9 cellular contexts compared by ENCODE assay signal in genomic region chr11:111944139-111944538, GRCh38. TPM values are rescaled to one million over a fixed set of nuclear protein-coding genes. Genes with fewer than 3 reads are reported as not detected.
DNase-seq lines count a peak whose midpoint lies in the region; ATAC-seq and TF ChIP-seq lines count a peak whose summit lies in the region.
"Had no signal": no experiment of that assay in that cellular context is flagged by ENCODE, and none has a peak within 500 bp of the region (broad histone marks: within the 10 kb centered on the region; RNA-seq: fewer than 3 reads in every experiment).

No MANE protein-coding gene starts in this region.

- dilution Hi-C loops in IMR-90 (cut with HindIII; ENCODE audit: low sequenced_read_pairs, unreplicated experiment), result no loop called here

- no peak; the same call in 1 of the 2 replicates for TF ChIP-seq RAD21 in IMR-90 (IDR thresholded peaks at IDR 0.05; ENCODE audit: low read length)

- H3K14ac ChIP-seq in IMR-90 (replicated peaks; ENCODE audit: low read depth, low read length), result peak overlapping the region; percentile 65

- H4K20me1 ChIP-seq in IMR-90 (ENCODE audit: insufficient read depth, low read length), result no peaks in the 10 kb centered on the region

- H3K4me2 ChIP-seq in IMR-90 (ENCODE audit: low read depth, low read length), result peak overlapping the region; percentile 53; the same call in 1 of the 2 replicates

- peak overlapping the region; percentile 39; the same call in 1 of the 2 replicates for H4K5ac ChIP-seq in IMR-90 (ENCODE audit: low read depth, low read length)

- H3K36me3 ChIP-seq in IMR-90 (ENCODE audit: control insufficient read depth, insufficient read depth, low read length), result no peaks in the 10 kb centered on the region

- peak overlapping the region in 1 of 2 experiments; percentile 84; a peak in 3 of 4 replicates for H4K8ac ChIP-seq in IMR-90 (ENCODE audit: low read depth in 2 of 2, low read length in 2 of 2)

- WGBS in IMR-90 (ENCODE audit: extremely low coverage in 2 of 2, insufficient read length in 1 of 2), 2 experiments, result no CpG with 5 or more reads among the region's 3 CpGs

- H3K9ac ChIP-seq in IMR-90 (ENCODE audit: low read depth, low read length), result 0 out of 2 replicates have a peak overlapping the region, but pooled peaks have one; percentile 29

- H3K23ac ChIP-seq in IMR-90 (ENCODE audit: low read depth, low read length), result peak overlapping the region; percentile 75; the same call in 1 of the 2 replicates

- peak overlapping the region; percentile 83 for H2BK20ac ChIP-seq in IMR-90 (ENCODE audit: low read depth, low read length)

- no peak overlapping the region for H2AFZ ChIP-seq in IMR-90 (replicated peaks; ENCODE audit: low read length, poor library complexity)

- no peak; the same call in 1 of the 2 replicates for TF ChIP-seq POLR2A in IMR-90 (IDR thresholded peaks at IDR 0.05; ENCODE audit: low read depth, low read length)

- peaks cover 14% of the 10 kb centered on the region for H3K4me1 Mint-ChIP-seq in activated CD8-positive, alpha-beta T cell treated with anti-CD3 and anti-CD28 coated beads, Interleukin-2, amount 10 ng/mL, durations not matched to agents 7 days and 5 days (ENCODE audit: low read depth)
- peaks cover 46% of the 10 kb centered on the region for H3K4me1 Mint-ChIP-seq in stimulated activated effector memory CD8-positive, alpha-beta T cell treated with anti-CD3 and anti-CD28 coated beads, Interleukin-12 subunit alpha, Interleukin-12 subunit beta, amount 100 ng/mL, for 72 hours

- in situ Hi-C loops in IMR-90 (cut with MboI; ENCODE audit: low sequenced_read_pairs), result no loop called here

- BruUV-seq in IMR-90 (replicated peaks; lab: Mats Ljungman, UMichigan), result no TSS peak

- H3K18ac ChIP-seq in IMR-90 (ENCODE audit: low read depth, low read length), result peak overlapping the region; percentile 62; the same call in 1 of the 2 replicates

- DNase-seq in IMR-90, result peak; percentile 87
- DNase-seq in activated CD8-positive, alpha-beta T cell treated with anti-CD3 and anti-CD28 coated beads, Interleukin-2, amount 10 ng/mL, durations not matched to agents 7 days and 5 days, result no peak
- peak; percentile 78 for DNase-seq in fibroblast of the conjunctiva (ENCODE audit: low read depth)
- DNase-seq in stimulated activated effector memory CD8-positive, alpha-beta T cell treated with anti-CD3 and anti-CD28 coated beads, Interleukin-12 subunit alpha, Interleukin-12 subunit beta, amount 100 ng/mL, for 72 hours (ENCODE audit: low spot score in 2 of 2), result no peak
- DNase-seq in SKM-1 treated with dmso at 0.1 percent for 144 hours (lab: John Stamatoyannopoulos, UW; ENCODE audit: unreplicated experiment), result no peak
- no peak for DNase-seq in ureter (ENCODE audit: low spot score)
- DNase-seq: activated naive CD8-positive, alpha-beta T cell treated with anti-CD3 and anti-CD28 coated beads, Interleukin-2, amount 10 ng/mL, durations not matched to agents 7 days and 5 days; natural killer cell had no signal

- H2AK5ac ChIP-seq in IMR-90 (ENCODE audit: low read depth, low read length), result no peak overlapping the region

- H3K9me3 Mint-ChIP-seq in activated CD8-positive, alpha-beta T cell treated with anti-CD3 and anti-CD28 coated beads, Interleukin-2, amount 10 ng/mL, durations not matched to agents 7 days and 5 days (ENCODE audit: insufficient read depth), result no peaks in the 10 kb centered on the region
- no peaks in the 10 kb centered on the region for H3K9me3 Mint-ChIP-seq in stimulated activated effector memory CD8-positive, alpha-beta T cell treated with anti-CD3 and anti-CD28 coated beads, Interleukin-12 subunit alpha, Interleukin-12 subunit beta, amount 100 ng/mL, for 72 hours
- H3K9me3 Mint-ChIP-seq: activated naive CD8-positive, alpha-beta T cell treated with anti-CD3 and anti-CD28 coated beads, Interleukin-2, amount 10 ng/mL, durations not matched to agents 7 days and 5 days; natural killer cell had no signal

- no peaks in the 10 kb centered on the region for H3K27me3 Mint-ChIP-seq in activated CD8-positive, alpha-beta T cell treated with anti-CD3 and anti-CD28 coated beads, Interleukin-2, amount 10 ng/mL, durations not matched to agents 7 days and 5 days (ENCODE audit: low read depth)

- no peaks in the 10 kb centered on the region for H3K9me3 ChIP-seq in IMR-90 (ENCODE audit: control insufficient read depth, insufficient read depth, low read length)

- H3K4me1 ChIP-seq in IMR-90 (ENCODE audit: control insufficient read depth, insufficient read depth, low read length), result peaks cover 12% of the 10 kb centered on the region

- H3K27me3 ChIP-seq in IMR-90 (ENCODE audit: control insufficient read depth, insufficient read depth, low read length), result no peaks in the 10 kb centered on the region

- H3K9me1 ChIP-seq in IMR-90 (ENCODE audit: insufficient read depth, low read length), result peaks cover 19% of the 10 kb centered on the region

- peak overlapping the region; percentile 79; the same call in 1 of the 2 replicates for H3K4ac ChIP-seq in IMR-90 (ENCODE audit: low read depth, low read length)

- peak overlapping the region; percentile 97 for H2BK5ac ChIP-seq in IMR-90 (ENCODE audit: low read depth, low read length, poor library complexity, severe bottlenecking)

- H4K91ac ChIP-seq in IMR-90 (ENCODE audit: insufficient read depth, low read depth, low read length), result peak overlapping the region; percentile 16; the same call in 1 of the 2 replicates

- intact Hi-C loops in IMR-90 (cut with micrococcal nuclease), result no loop called here

- H3K27ac Mint-ChIP-seq in activated CD8-positive, alpha-beta T cell treated with anti-CD3 and anti-CD28 coated beads, Interleukin-2, amount 10 ng/mL, durations not matched to agents 7 days and 5 days, result peak overlapping the region; percentile 22
- peak overlapping the region; percentile 99 for H3K27ac Mint-ChIP-seq in stimulated activated effector memory CD8-positive, alpha-beta T cell treated with anti-CD3 and anti-CD28 coated beads, Interleukin-12 subunit alpha, Interleukin-12 subunit beta, amount 100 ng/mL, for 72 hours
- H3K27ac Mint-ChIP-seq: activated naive CD8-positive, alpha-beta T cell treated with anti-CD3 and anti-CD28 coated beads, Interleukin-2, amount 10 ng/mL, durations not matched to agents 7 days and 5 days; natural killer cell had no signal

- POLR2A ChIA-PET in IMR-90 (lab: Charles Lee; ENCODE audit: unreplicated experiment), result no interaction called here
- POLR2A ChIA-PET in activated CD8-positive, alpha-beta T cell treated with anti-CD3 and anti-CD28 coated beads, Interleukin-2, amount 10 ng/mL, durations not matched to agents 7 days and 5 days (lab: Charles Lee), result interaction anchor here (0.9 to 1.2 kb wide), 2 partner anchors 18 to 73 kb away, joined by 4 to 5 read pairs; partner anchors contain the start of gene ALG9

- no peak overlapping the region for H3K4me3 ChIP-seq in IMR-90 (ENCODE audit: insufficient read depth, low read depth, low read length)

- H2AK9ac ChIP-seq in IMR-90 (replicated peaks; ENCODE audit: low read depth, low read length, poor library complexity), result no peak overlapping the region

- CTCF ChIA-PET in IMR-90 (lab: Yijun Ruan, JAX), result interaction anchor here (0.6 to 2.2 kb wide), 3 partner anchors 9 to 12 kb away, joined by 3 to 6 read pairs (median 4); no protein-coding TSS in a partner anchor
- CTCF ChIA-PET in activated CD8-positive, alpha-beta T cell treated with anti-CD3 and anti-CD28 coated beads, Interleukin-2, amount 10 ng/mL, durations not matched to agents 7 days and 5 days (lab: Charles Lee), result interaction anchor here (1.3 to 2.3 kb wide), 3 partner anchors 10 to 37 kb away, joined by 3 to 12 read pairs (median 10); no protein-coding TSS in a partner anchor

- ATAC-seq in IMR-90 (ENCODE audit: low read depth) (peak; percentile 81), HG03571 (IDR thresholded peaks at IDR 0.05; ENCODE audit: unreplicated experiment) (no peak)
- ATAC-seq in activated CD8-positive, alpha-beta T cell treated with anti-CD3 and anti-CD28 coated beads, Interleukin-2, amount 10 ng/mL, durations not matched to agents 7 days and 5 days, result no peak
- ATAC-seq in stimulated activated effector memory CD8-positive, alpha-beta T cell treated with anti-CD3 and anti-CD28 coated beads, Interleukin-12 subunit alpha, Interleukin-12 subunit beta, amount 100 ng/mL, for 72 hours, result no peak
- ATAC-seq: natural killer cell had no signal

- H3K4me3 Mint-ChIP-seq in activated CD8-positive, alpha-beta T cell treated with anti-CD3 and anti-CD28 coated beads, Interleukin-2, amount 10 ng/mL, durations not matched to agents 7 days and 5 days, result no peak overlapping the region
- H3K4me3 Mint-ChIP-seq in stimulated activated effector memory CD8-positive, alpha-beta T cell treated with anti-CD3 and anti-CD28 coated beads, Interleukin-12 subunit alpha, Interleukin-12 subunit beta, amount 100 ng/mL, for 72 hours, result peak overlapping the region; percentile 63
- H3K4me3 Mint-ChIP-seq: activated naive CD8-positive, alpha-beta T cell treated with anti-CD3 and anti-CD28 coated beads, Interleukin-2, amount 10 ng/mL, durations not matched to agents 7 days and 5 days; natural killer cell had no signal

- H2BK120ac ChIP-seq in IMR-90 (ENCODE audit: low read depth, low read length), result peak overlapping the region; percentile 90

- H3K36me3 Mint-ChIP-seq in activated CD8-positive, alpha-beta T cell treated with anti-CD3 and anti-CD28 coated beads, Interleukin-2, amount 10 ng/mL, durations not matched to agents 7 days and 5 days (ENCODE audit: low read depth), result no peaks in the 10 kb centered on the region
- H3K36me3 Mint-ChIP-seq in stimulated activated effector memory CD8-positive, alpha-beta T cell treated with anti-CD3 and anti-CD28 coated beads, Interleukin-12 subunit alpha, Interleukin-12 subunit beta, amount 100 ng/mL, for 72 hours, result peaks cover 38% of the 10 kb centered on the region
- H3K36me3 Mint-ChIP-seq: activated naive CD8-positive, alpha-beta T cell treated with anti-CD3 and anti-CD28 coated beads, Interleukin-2, amount 10 ng/mL, durations not matched to agents 7 days and 5 days; natural killer cell had no signal

- peak overlapping the region; percentile 50 for H3K27ac ChIP-seq in IMR-90 (ENCODE audit: insufficient read depth, low read length)

- TF ChIP-seq CTCF in IMR-90 (conservative IDR thresholded peaks at IDR 0.05; ENCODE audit: low read depth, low read length), result no peak

- peak overlapping the region; percentile 59; the same call in 1 of the 3 replicates for H2BK15ac ChIP-seq in IMR-90 (ENCODE audit: low read depth, low read length)

- H3K79me1 ChIP-seq in IMR-90 (ENCODE audit: low read depth in 1 of 2, low read length in 2 of 2), result peaks cover 7 to 36% of the 10 kb centered on the region in 2 experiments

- peak overlapping the region; percentile 32; the same call in 1 of the 2 replicates for H3K56ac ChIP-seq in IMR-90 (ENCODE audit: extremely low read depth, insufficient read depth, low read length)

RNA-seq across cellular contexts. Expression of gene DIXDC1, which starts 7.0 kb away (rescaled TPM):
- 10.4 and 11.1 TPM in 2 replicates for total RNA-seq in IMR-90 (2012; rRNA removed)
- polyA plus RNA-seq in IMR-90 (2012; rRNA removed), result 5.3 and 5.9 TPM in 2 replicates
- 2.0 and 3.9 TPM in 2 replicates for polyA plus RNA-seq in IMR-90 (2012; cell fraction: cytosol; rRNA removed)
- polyA plus RNA-seq in IMR-90 (2012; cell fraction: nucleus; rRNA removed; ENCODE audit: low replicate concordance), result 3.3 and 7.3 TPM in 2 replicates
- 1 to 10 TPM; 3.1 to 5.1 TPM for total RNA-seq in activated CD8-positive, alpha-beta T cell treated with anti-CD3 and anti-CD28 coated beads, Interleukin-2, amount 10 ng/mL, durations not matched to agents 7 days and 5 days
- total RNA-seq in ureter, result 24.7 TPM

RNA-seq across cellular contexts. Expression of gene C11orf52, which starts 25.4 kb away (rescaled TPM):
- total RNA-seq in IMR-90 (2012; rRNA removed), result 0.28 and 0.90 TPM in 2 replicates
- 1.0 and 1.1 TPM in 2 replicates for polyA plus RNA-seq in IMR-90 (2012; rRNA removed)
- 0.57 and 0.73 TPM in 2 replicates for polyA plus RNA-seq in IMR-90 (2012; cell fraction: cytosol; rRNA removed)
- 0.17 and 0.50 TPM in 2 replicates for polyA plus RNA-seq in IMR-90 (2012; cell fraction: nucleus; rRNA removed; ENCODE audit: low replicate concordance)
- total RNA-seq in activated CD8-positive, alpha-beta T cell treated with anti-CD3 and anti-CD28 coated beads, Interleukin-2, amount 10 ng/mL, durations not matched to agents 7 days and 5 days, result not detected
- 8.5 TPM for total RNA-seq in ureter
- total RNA-seq: activated naive CD8-positive, alpha-beta T cell treated with anti-CD3 and anti-CD28 coated beads, Interleukin-2, amount 10 ng/mL, durations not matched to agents 7 days and 5 days; natural killer cell had no signal

RNA-seq across cellular contexts. Expression of gene HSPB2, which starts 31.6 kb away (rescaled TPM):
- total RNA-seq in IMR-90 (2012; rRNA removed) (under 0.01 and 0.18 TPM in 2 replicates), ureter (0.83 TPM)
- polyA plus RNA-seq in IMR-90 (2012; rRNA removed), result 0.55 and 1.0 TPM in 2 replicates
- polyA plus RNA-seq in IMR-90 (2012; cell fraction: cytosol; rRNA removed), result 0.27 and 0.36 TPM in 2 replicates
- 0.68 and 0.70 TPM in 2 replicates for polyA plus RNA-seq in IMR-90 (2012; cell fraction: nucleus; rRNA removed; ENCODE audit: low replicate concordance)
- not detected for total RNA-seq in activated CD8-positive, alpha-beta T cell treated with anti-CD3 and anti-CD28 coated beads, Interleukin-2, amount 10 ng/mL, durations not matched to agents 7 days and 5 days
- total RNA-seq: natural killer cell had no signal

RNA-seq across cellular contexts. Expression of gene CRYAB, which starts 32.6 kb away (rescaled TPM):
- 3.9 and 6.5 TPM in 2 replicates for total RNA-seq in IMR-90 (2012; rRNA removed)
- polyA plus RNA-seq in IMR-90 (2012; rRNA removed), result 16.5 and 19.5 TPM in 2 replicates
- 12.3 and 25.3 TPM in 2 replicates for polyA plus RNA-seq in IMR-90 (2012; cell fraction: cytosol; rRNA removed)
- 4.3 and 6.7 TPM in 2 replicates for polyA plus RNA-seq in IMR-90 (2012; cell fraction: nucleus; rRNA removed; ENCODE audit: low replicate concordance)
- total RNA-seq in activated CD8-positive, alpha-beta T cell treated with anti-CD3 and anti-CD28 coated beads, Interleukin-2, amount 10 ng/mL, durations not matched to agents 7 days and 5 days, result not detected
- 106 TPM for total RNA-seq in ureter
- total RNA-seq: activated naive CD8-positive, alpha-beta T cell treated with anti-CD3 and anti-CD28 coated beads, Interleukin-2, amount 10 ng/mL, durations not matched to agents 7 days and 5 days; natural killer cell had no signal

Comparison
In these comparisons a context has a peak if more than half of its experiments do, and no peak if none do; other contexts are left out.
1. DNase-seq: peak in IMR-90 (single experiment) and fibroblast of the conjunctiva (single experiment); none in activated CD8-positive, alpha-beta T cell treated with anti-CD3 and anti-CD28 coated beads, Interleukin-2, amount 10 ng/mL, durations not matched to agents 7 days and 5 days (single experiment), stimulated activated effector memory CD8-positive, alpha-beta T cell treated with anti-CD3 and anti-CD28 coated beads, Interleukin-12 subunit alpha, Interleukin-12 subunit beta, amount 100 ng/mL, for 72 hours (0 of 2), SKM-1 treated with dmso at 0.1 percent for 144 hours (single experiment) and ureter (single experiment).